Comparison of ENCODE assay signal across 9 cellular contexts in genomic region chr21:32578107-32578691, GRCh38. TPM values are rescaled to one million over a fixed set of nuclear protein-coding genes. Genes with fewer than 3 reads are reported as not detected.
DNase-seq lines count a peak whose midpoint lies in the region; ATAC-seq and TF ChIP-seq lines count a peak whose summit lies in the region.
"Had no signal": no experiment of that assay in that cellular context is flagged by ENCODE, and none has a peak within 500 bp of the region (broad histone marks: within the 10 kb centered on the region; RNA-seq: fewer than 3 reads in every experiment).

No MANE protein-coding gene starts in this region.

- peak; percentile 50 for TF ChIP-seq CTCF in chondrocyte (IDR thresholded peaks at IDR 0.05)
- peak in 3 of 12 donors; percentile 5 to 13 (median 10) for TF ChIP-seq CTCF in heart left ventricle (IDR thresholded peaks at IDR 0.05)

- WGBS in heart left ventricle, 4 donors: 67 to 75% (median 71%) methylated on average over 8 to 15 of the region's 15 CpGs

- peak; percentile 13 for DNase-seq in activated T-cell treated with anti-CD3 and anti-CD28 coated beads for 48 hours (ENCODE audit: low read depth)
- DNase-seq in activated T-cell treated with anti-CD3 and anti-CD28 coated beads for 4 hours: no peak
- DNase-seq in NCI-H69 (lab: John Stamatoyannopoulos, UW): peak; percentile 65
- DNase-seq in chondrocyte (ENCODE audit: low spot score): no peak
- DNase-seq in stimulated activated CD4-positive, alpha-beta T cell treated with anti-CD3 and anti-CD28 coated beads, Interleukin-4, amount 100 ng/mL, for 24 hours: peak; percentile 14
- DNase-seq in NCI-H524 treated with DMSO at 0.1 percent for 48 hours (lab: John Stamatoyannopoulos, UW): no peak
- no peak for DNase-seq in heart left ventricle
- DNase-seq: natural killer cell had no signal

- H3K9me3 ChIP-seq in heart left ventricle: no peaks in the 10 kb centered on the region

- peaks cover 0 to 12% (median 0%) of the 10 kb centered on the region in 9 donors for H3K36me3 ChIP-seq in heart left ventricle

- H3K4me3 Mint-ChIP-seq in chondrocyte (ENCODE audit: unreplicated experiment): no peak overlapping the region
- H3K4me3 Mint-ChIP-seq: natural killer cell had no signal

- ATAC-seq in heart left ventricle (no peak), GM19397 (IDR thresholded peaks at IDR 0.05; ENCODE audit: unreplicated experiment) (no peak)

- no peak overlapping the region for H3K27ac ChIP-seq in heart left ventricle

- H3K27me3 ChIP-seq in heart left ventricle: no peaks in the 10 kb centered on the region

- H3K36me3 Mint-ChIP-seq in chondrocyte (ENCODE audit: low read depth): no peaks in the 10 kb centered on the region
- H3K36me3 Mint-ChIP-seq: natural killer cell had no signal

- TF ChIP-seq POLR2A in heart left ventricle (IDR thresholded peaks at IDR 0.05): no peak

- no peak overlapping the region for H3K27ac Mint-ChIP-seq in chondrocyte (ENCODE audit: unreplicated experiment)
- H3K27ac Mint-ChIP-seq: natural killer cell had no signal

- H3K27me3 Mint-ChIP-seq in chondrocyte (ENCODE audit: low read depth): peaks cover 30% of the 10 kb centered on the region

- H3K4me1 ChIP-seq in heart left ventricle: no peaks in the 10 kb centered on the region

- no peaks in the 10 kb centered on the region for H3K9me3 Mint-ChIP-seq in chondrocyte (ENCODE audit: low read depth)
- H3K9me3 Mint-ChIP-seq: natural killer cell had no signal

- no peak overlapping the region for H3K4me3 ChIP-seq in heart left ventricle

- intact Hi-C loops in heart left ventricle (cut with DNase I): no loop called here

- no peaks in the 10 kb centered on the region for H3K4me1 Mint-ChIP-seq in chondrocyte (ENCODE audit: low read depth)
- H3K4me1 Mint-ChIP-seq: natural killer cell had no signal

RNA-seq across cellular contexts. Expression of gene TCP10L, which starts 7.1 kb away (rescaled TPM):
- total RNA-seq in chondrocyte (0.31 to 0.70 TPM (median 0.40 TPM) in 3 replicates), heart left ventricle (1 to 10 TPM in 8 of 9 donors, under 1 TPM in 1; 0.80 to 3.9 (median 2.2) TPM)
- polyA plus RNA-seq in heart left ventricle: 1 to 10 TPM; 1.9 to 2.6 TPM

RNA-seq across cellular contexts. Expression of gene CFAP298, which starts 34.0 kb away (rescaled TPM):
- total RNA-seq in chondrocyte: 23.4 to 28.0 TPM (median 25.3 TPM) in 3 replicates
- total RNA-seq in heart left ventricle: 10 to 100 TPM; 14.2 to 26.7 (median 20.8) TPM
- polyA plus RNA-seq in heart left ventricle: 10 to 100 TPM; 33.7 to 36.0 TPM

Comparison
In these comparisons a context has a peak if more than half of its experiments do, and no peak if none do; other contexts are left out.
1. DNase-seq: peak in activated T-cell treated with anti-CD3 and anti-CD28 coated beads for 48 hours (single experiment), NCI-H69 (single experiment) and stimulated activated CD4-positive, alpha-beta T cell treated with anti-CD3 and anti-CD28 coated beads, Interleukin-4, amount 100 ng/mL, for 24 hours (single experiment); none in activated T-cell treated with anti-CD3 and anti-CD28 coated beads for 4 hours (single experiment), chondrocyte (single experiment), NCI-H524 treated with DMSO at 0.1 percent for 48 hours (single experiment) and heart left ventricle (0 of 5).